Comparison of ENCODE assay signal across 8 cellular contexts in the genomic region with DNA sequence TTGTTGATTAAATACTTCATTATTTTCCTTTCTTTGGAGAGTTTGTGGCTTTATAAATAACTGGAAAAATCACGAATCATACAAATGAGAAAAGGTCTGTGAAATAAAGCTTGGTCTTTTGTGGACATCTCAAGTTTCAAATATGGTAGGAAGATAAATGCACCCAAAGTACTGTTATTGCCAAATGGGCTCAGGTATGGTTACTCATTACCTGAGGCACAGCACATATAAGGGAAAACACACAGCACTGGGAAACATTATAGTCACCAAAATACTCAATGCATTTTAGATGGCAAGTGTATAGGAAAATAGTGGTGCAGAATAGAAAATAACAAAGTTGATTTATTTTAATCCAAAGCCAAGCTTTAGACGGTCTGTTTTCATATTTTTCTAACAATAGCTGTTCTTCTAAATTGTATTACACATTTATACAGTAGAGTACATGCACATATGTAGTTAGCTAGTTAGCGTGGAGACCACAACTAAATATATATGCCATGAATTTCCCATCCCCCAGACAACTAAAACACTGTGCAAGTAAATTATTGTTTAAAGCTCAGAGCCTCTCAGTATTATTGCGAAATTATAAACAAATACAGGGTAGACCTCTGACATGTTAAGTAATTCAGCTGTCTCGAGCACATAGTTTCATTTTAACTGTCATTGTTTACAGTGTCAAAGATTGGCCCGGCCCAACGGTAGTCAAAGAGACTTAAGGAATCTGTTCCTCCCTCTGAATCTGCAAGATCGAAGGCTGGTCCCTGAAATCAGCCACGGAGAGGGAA.
DNase-seq lines count a peak whose midpoint lies in the region; ATAC-seq, FAIRE-seq and TF ChIP-seq lines count a peak whose summit lies in the region.

No MANE protein-coding gene starts in this region.

- ATAC-seq in GM18909 (IDR thresholded peaks at IDR 0.05; ENCODE audit: poor library complexity, unreplicated experiment) (peak; percentile 29), HG03280 (IDR thresholded peaks at IDR 0.05; ENCODE audit: unreplicated experiment) (peak; percentile 25)

- H3K9me3 ChIP-seq in A673 (ENCODE audit: low read depth, low read length, poor library complexity, severe bottlenecking) (no peaks in the 10 kb centered on the region), keratinocyte (ENCODE audit: control insufficient read depth, low read depth, low read length) (no peaks in the 10 kb centered on the region), thymus (ENCODE audit: control insufficient read depth) (no peaks in the 10 kb centered on the region)

- BruUV-seq in A673 (replicated peaks; lab: Mats Ljungman, UMichigan), result TSS peak; percentile 24

- H2AFZ ChIP-seq in keratinocyte (ENCODE audit: control insufficient read depth, low read length), result peak overlapping the region; percentile 100

- H3K4me1 ChIP-seq in A673 (ENCODE audit: insufficient read depth, low read length, poor library complexity, severe bottlenecking), result no peaks in the 10 kb centered on the region
- peaks cover 3% of the 10 kb centered on the region for H3K4me1 ChIP-seq in keratinocyte (ENCODE audit: control insufficient read depth, extremely low read depth, insufficient read depth, low read length)
- H3K4me1 ChIP-seq in thymus (ENCODE audit: control insufficient read depth, insufficient read depth, low read length), result peaks cover 9% of the 10 kb centered on the region

- H3K27ac ChIP-seq in A673 (ENCODE audit: low read depth, low read length, poor library complexity, severe bottlenecking), result peak overlapping the region; percentile 45
- peak overlapping the region; percentile 30 for H3K27ac ChIP-seq in keratinocyte (ENCODE audit: control insufficient read depth, insufficient read depth, low read length)
- peak overlapping the region; percentile 83 for H3K27ac ChIP-seq in thymus (ENCODE audit: low read depth)

- no peaks in the 10 kb centered on the region for H3K36me3 ChIP-seq in A673 (ENCODE audit: insufficient read depth, low read length, poor library complexity, severe bottlenecking)
- H3K36me3 ChIP-seq in keratinocyte (ENCODE audit: control insufficient read depth in 2 of 2, extremely low read depth in 1 of 2, insufficient read depth in 2 of 2, low read length in 2 of 2), result no peaks in the 10 kb centered on the region
- no peaks in the 10 kb centered on the region for H3K36me3 ChIP-seq in thymus (ENCODE audit: control insufficient read depth, insufficient read depth)

- POLR2A ChIA-PET in A673 (lab: Charles Lee; ENCODE audit: low non-redundant PET), result interaction anchor here (0.6 kb wide), 1 partner anchor 8 kb away, joined by 3 read pairs; no protein-coding TSS in a partner anchor

- H3K4me3 ChIP-seq in A673 (ENCODE audit: low read depth, low read length, poor library complexity, severe bottlenecking) (peak overlapping the region; percentile 59), keratinocyte (ENCODE audit: control insufficient read depth in 2 of 3, extremely low read depth in 1 of 3, insufficient read depth in 2 of 3, low read depth in 1 of 3, low read length in 3 of 3) (peak overlapping the region; percentile 65 to 95 (median 89)), thymus (ENCODE audit: low read length) (peak overlapping the region; percentile 68)

- intact Hi-C loops in A673 (cut with micrococcal nuclease; ENCODE audit: unreplicated experiment), result no loop called here

- dilution Hi-C loops in keratinocyte (cut with MboI; ENCODE audit: extremely low pct_ligation_motif_present, low sequenced_read_pairs), result no loop called here

- H3K9ac ChIP-seq in keratinocyte (ENCODE audit: control insufficient read depth, extremely low read depth, insufficient read depth, low read length), result peak overlapping the region; percentile 65

- 10% methylated on average over 9 of the region's 9 CpGs for WGBS in thymus

- DNase-seq in A673 (ENCODE audit: low spot score) (no peak), amniotic epithelial cell (ENCODE audit: low read depth) (peak; percentile 61), keratinocyte (ENCODE audit: low read depth, low spot score) (no peak), NCI-H226 (no peak), foreskin melanocyte (no peak)

- peak overlapping the region; percentile 93 for H3K4me2 ChIP-seq in keratinocyte (ENCODE audit: control insufficient read depth, extremely low read depth, insufficient read depth, low read depth, low read length)

- no peak for FAIRE-seq in keratinocyte (lab: Jason Lieb, UNC)

- H3K27me3 ChIP-seq in A673 (replicated peaks; ENCODE audit: insufficient read depth, low read depth, low read length, poor library complexity) (no peaks in the 10 kb centered on the region), keratinocyte (ENCODE audit: control insufficient read depth, extremely low read depth, insufficient read depth, low read length) (no peaks in the 10 kb centered on the region), thymus (ENCODE audit: control insufficient read depth, insufficient read depth) (no peaks in the 10 kb centered on the region)

- TF ChIP-seq CTCF in A673 (conservative IDR thresholded peaks at IDR 0.05; ENCODE audit: low read depth, low read length) (no peak), keratinocyte (optimal IDR thresholded peaks at IDR 0.05 in 1 of 3, IDR thresholded peaks at IDR 0.05 in 1 of 3, conservative IDR thresholded peaks at IDR 0.05 in 1 of 3; ENCODE audit: extremely low read depth in 1 of 3, insufficient read depth in 2 of 3, low read length in 3 of 3) (no peak)

- CTCF ChIA-PET in A673 (lab: Charles Lee), result no interaction called here

- no peaks in the 10 kb centered on the region for H4K20me1 ChIP-seq in keratinocyte (ENCODE audit: control insufficient read depth, extremely low read depth, insufficient read depth, low read length)

- no peaks in the 10 kb centered on the region for H3K79me2 ChIP-seq in keratinocyte (ENCODE audit: control insufficient read depth, insufficient read depth, low read length)

- no peaks in the 10 kb centered on the region for H3K9me1 ChIP-seq in keratinocyte (ENCODE audit: control insufficient read depth, extremely low read depth, insufficient read depth, low read length)

Comparison
In these comparisons a context has a peak if more than half of its experiments do, and no peak if none do; other contexts are left out.
1. H3K27ac ChIP-seq: peak in every context shown above with its lines; median percentile 83 in thymus; 45 in A673; 30 in keratinocyte.